Comparison of ENCODE assay signal across 21 cellular contexts in the genomic region with DNA sequence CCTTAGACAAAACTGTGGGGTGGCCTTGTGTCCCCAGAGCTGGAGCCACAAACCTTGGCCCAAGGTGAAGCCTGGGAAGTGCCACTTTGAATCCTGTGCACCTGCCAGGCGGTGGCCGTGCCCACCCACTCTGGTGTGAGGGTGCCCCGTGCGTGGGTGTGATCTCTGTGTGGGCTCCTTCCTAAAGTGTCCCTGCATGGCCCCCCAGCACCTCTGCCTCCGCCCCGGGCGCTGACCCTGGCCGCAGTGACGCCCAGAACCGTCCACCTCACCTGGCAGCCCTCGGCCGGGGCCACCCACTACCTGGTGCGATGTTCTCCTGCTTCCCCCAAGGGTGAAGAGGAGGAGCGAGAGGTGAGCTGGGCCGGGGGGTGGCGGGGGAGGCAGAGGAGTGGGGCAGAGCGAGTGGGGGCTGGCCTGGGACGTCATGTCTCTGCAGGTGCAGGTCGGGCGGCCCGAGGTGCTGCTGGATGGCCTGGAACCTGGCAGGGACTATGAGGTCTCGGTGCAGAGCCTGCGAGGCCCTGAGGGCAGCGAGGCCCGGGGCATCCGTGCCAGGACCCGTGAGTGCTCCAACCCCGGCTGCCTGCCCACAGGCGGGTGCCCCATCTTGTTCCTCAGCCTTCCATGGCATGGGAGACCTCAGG. TPM values are rescaled to one million over a fixed set of nuclear protein-coding genes. Genes with fewer than 3 reads are reported as not detected.
"Had no signal": no experiment of that assay in that cellular context is flagged by ENCODE, and none has a peak within 500 bp of the region (broad histone marks: within the 10 kb centered on the region; RNA-seq: fewer than 3 reads in every experiment).

No MANE protein-coding gene starts in this region.

- H3K27ac ChIP-seq: SJCRH30 had no signal

- ATAC-seq: HepG2 had no signal

- H3K9me3 ChIP-seq: MG63, SJCRH30 had no signal

- H3K36me3 ChIP-seq: MG63, SJCRH30 had no signal

- H3K4me3 ChIP-seq: MG63, SJCRH30 had no signal

- DNase-seq: Karpas-422, KG1, NCI-H1092, NCI-H1105 treated with DMSO at 0.1 percent for 48 hours, NCI-H1417 treated with DMSO at 0.1 percent for 48 hours, NCI-H146, NCI-H1694 treated with DMSO at 0.1 percent for 48 hours, NCI-H1930, NCI-H2081, NCI-H2107, NCI-H2227 treated with DMSO at 0.1 percent for 48 hours, NCI-H526 treated with DMSO at 0.1 percent for 48 hours, NCI-H774, RPMI8226, SHP77 treated with DMSO at 0.1 percent for 48 hours, SJCRH30 had no signal

RNA-seq across cellular contexts. Expression of a gene that starts 18.3 kb away (rescaled TPM):
- total RNA-seq: HepG2, HT1080, IMR-90, SJCRH30 had no signal
- polyA plus RNA-seq: HepG2, IMR-90 had no signal

RNA-seq across cellular contexts. Expression of a gene that starts 49.8 kb away (rescaled TPM):
- total RNA-seq: HepG2, HT1080, IMR-90, NCI-H460 had no signal
- polyA plus RNA-seq: HepG2, IMR-90 had no signal

RNA-seq across cellular contexts. Expression of a gene that starts 57.0 kb away (rescaled TPM):
- total RNA-seq: HepG2, HT1080, IMR-90, NCI-H460 had no signal
- polyA plus RNA-seq: HepG2, IMR-90 had no signal
